ENCODE assay signal across 16 cellular contexts in the genomic region with DNA sequence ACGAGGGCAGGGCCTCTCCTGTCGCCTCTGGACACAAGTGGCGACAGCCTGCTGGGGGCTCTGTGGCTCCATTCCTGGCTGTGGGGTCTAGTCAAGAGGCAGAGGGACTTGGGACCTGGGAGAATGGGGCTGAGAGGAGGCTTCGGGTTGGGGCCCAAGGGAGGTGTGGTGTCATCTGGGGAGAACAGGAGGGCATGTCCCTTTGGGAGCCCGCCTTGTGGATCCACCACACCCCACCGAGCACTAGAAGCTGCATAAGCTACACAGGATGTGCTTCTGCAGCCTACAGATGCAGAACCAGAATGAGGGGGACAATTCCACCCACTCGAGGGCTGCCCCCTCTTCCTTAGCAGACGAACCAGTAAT. TPM values are rescaled to one million over a fixed set of nuclear protein-coding genes. Genes with fewer than 3 reads are reported as not detected.
DNase-seq lines count a peak whose midpoint lies in the region; ATAC-seq and TF ChIP-seq lines count a peak whose summit lies in the region.
"Had no signal": no experiment of that assay in that cellular context is flagged by ENCODE, and none has a peak within 500 bp of the region (broad histone marks: within the 10 kb centered on the region; RNA-seq: fewer than 3 reads in every experiment).

No MANE protein-coding gene starts in this region.

- peaks cover 11% of the 10 kb centered on the region for H3K36me3 Mint-ChIP-seq in chondrocyte (ENCODE audit: low read depth)
- peaks cover 5% of the 10 kb centered on the region for H3K36me3 Mint-ChIP-seq in osteocyte (ENCODE audit: unreplicated experiment)
- H3K36me3 Mint-ChIP-seq: activated CD4-positive, alpha-beta memory T cell treated with anti-CD3 and anti-CD28 coated beads for 36 hours had no signal

- H2AFZ ChIP-seq in PC-9, result no peak overlapping the region
- H2AFZ ChIP-seq: hepatocyte had no signal

- no peaks in the 10 kb centered on the region for H3K36me3 ChIP-seq in PC-9 (ENCODE audit: low read depth)
- H3K36me3 ChIP-seq in lower lobe of right lung, result peaks cover 54% of the 10 kb centered on the region

- H3K4me1 ChIP-seq in PC-9 (replicated peaks; ENCODE audit: insufficient read depth) (peaks cover 34% of the 10 kb centered on the region), lower lobe of right lung (peaks cover 30% of the 10 kb centered on the region)

- H3K27ac Mint-ChIP-seq in chondrocyte (ENCODE audit: unreplicated experiment) (peak overlapping the region; percentile 94), osteocyte (ENCODE audit: unreplicated experiment) (peak overlapping the region; percentile 92)

- no peaks in the 10 kb centered on the region for H4K20me1 ChIP-seq in PC-9 (ENCODE audit: insufficient read depth)

- CTCF ChIA-PET in AG04450 (lab: Charles Lee) (interaction anchor here (0.9 to 1.9 kb wide), 2 partner anchors 15 to 19 kb away, joined by 3 to 11 read pairs; no protein-coding TSS in a partner anchor), PC-9 (lab: Charles Lee) (no interaction called here)

- TF ChIP-seq CTCF in AG04450 (IDR thresholded peaks at IDR 0.05; ENCODE audit: low read depth, low read length), result no peak
- TF ChIP-seq CTCF in PC-9 (conservative IDR thresholded peaks at IDR 0.05), result no peak
- TF ChIP-seq CTCF in chondrocyte (IDR thresholded peaks at IDR 0.05), result no peak
- no peak for TF ChIP-seq CTCF in osteocyte (IDR thresholded peaks at IDR 0.05)
- no peak for TF ChIP-seq CTCF in lower lobe of right lung (IDR thresholded peaks at IDR 0.05)

- H3K4me3 Mint-ChIP-seq in chondrocyte (ENCODE audit: unreplicated experiment) (no peak overlapping the region), osteocyte (ENCODE audit: unreplicated experiment) (no peak overlapping the region)
- H3K4me3 Mint-ChIP-seq: activated CD4-positive, alpha-beta memory T cell treated with anti-CD3 and anti-CD28 coated beads for 36 hours had no signal

- H3K9me3 ChIP-seq in AG04450 (ENCODE audit: control insufficient read depth, insufficient read depth, low read length) (no peaks in the 10 kb centered on the region; the same call in 1 of the 2 replicates), PC-9 (ENCODE audit: insufficient read depth, low read depth) (no peaks in the 10 kb centered on the region), lower lobe of right lung (no peaks in the 10 kb centered on the region)

- DNase-seq in AG04450 (ENCODE audit: low read depth, low spot score) (no peak), PC-9 (peak in 1 of 2 experiments; percentile 30), chondrocyte (ENCODE audit: low spot score) (no peak), osteocyte (ENCODE audit: extremely low spot score, unreplicated experiment) (no peak), amniotic stem cell (lab: John Stamatoyannopoulos, UW) (no peak), ureter (ENCODE audit: low spot score) (no peak), lower lobe of right lung (no peak)
- DNase-seq in activated CD8-positive, alpha-beta memory T cell treated with anti-CD3 and anti-CD28 coated beads for 24 hours, result no peak
- DNase-seq: cortex of kidney; naive thymus-derived CD4-positive, alpha-beta T cell; NCI-H2081 treated with DMSO at 0.1 percent for 48 hours; NCI-H526 treated with DMSO at 0.1 percent for 48 hours; SHP77 treated with DMSO at 0.1 percent for 48 hours had no signal

- H3K27ac ChIP-seq in AG04450 (ENCODE audit: low read depth, low read length), result peak overlapping the region; percentile 78
- H3K27ac ChIP-seq in PC-9, result no peak overlapping the region
- H3K27ac ChIP-seq in lower lobe of right lung, result no peak overlapping the region

- no peaks in the 10 kb centered on the region for H3K9me2 ChIP-seq in PC-9 (ENCODE audit: insufficient read depth)

- POLR2A ChIA-PET in AG04450 (lab: Yijun Ruan, JAX) (interaction anchor here (0.8 to 1.4 kb wide), 2 partner anchors 106 to 356 kb away, joined by 3 read pairs; a partner anchor contains a TSS), PC-9 (lab: Charles Lee; ENCODE audit: unreplicated experiment) (no interaction called here)

- no TSS peak for BruUV-seq in PC-9 (replicated peaks; lab: Mats Ljungman, UMichigan)

- H3K4me2 ChIP-seq in PC-9, result peak overlapping the region; percentile 64
- H3K4me2 ChIP-seq: hepatocyte had no signal

- H3K27me3 ChIP-seq in AG04450 (ENCODE audit: control insufficient read depth, insufficient read depth, low read length), result no peaks in the 10 kb centered on the region
- no peaks in the 10 kb centered on the region for H3K27me3 ChIP-seq in PC-9 (ENCODE audit: insufficient read depth, low read depth)
- no peaks in the 10 kb centered on the region for H3K27me3 ChIP-seq in lower lobe of right lung (ENCODE audit: low read depth)

- H3K9me3 Mint-ChIP-seq in chondrocyte (ENCODE audit: low read depth), result no peaks in the 10 kb centered on the region
- no peaks in the 10 kb centered on the region for H3K9me3 Mint-ChIP-seq in osteocyte (ENCODE audit: unreplicated experiment)
- H3K9me3 Mint-ChIP-seq: activated CD4-positive, alpha-beta memory T cell treated with anti-CD3 and anti-CD28 coated beads for 36 hours; naive thymus-derived CD4-positive, alpha-beta T cell had no signal

- H3K27me3 Mint-ChIP-seq in chondrocyte (ENCODE audit: low read depth) (no peaks in the 10 kb centered on the region), osteocyte (ENCODE audit: unreplicated experiment) (no peaks in the 10 kb centered on the region)
- H3K27me3 Mint-ChIP-seq: activated CD4-positive, alpha-beta memory T cell treated with anti-CD3 and anti-CD28 coated beads for 36 hours; naive thymus-derived CD4-positive, alpha-beta T cell had no signal

- intact Hi-C loops in PC-9 (cut with micrococcal nuclease; ENCODE audit: unreplicated experiment) (no loop called here), lower lobe of right lung (cut with DNase I) (no loop called here)

- H3F3A ChIP-seq in PC-9 (ENCODE audit: insufficient read depth, low read depth), result peaks cover 28% of the 10 kb centered on the region

- H3K4me1 Mint-ChIP-seq in chondrocyte (ENCODE audit: low read depth), result peaks cover 34% of the 10 kb centered on the region
- H3K4me1 Mint-ChIP-seq in osteocyte (ENCODE audit: unreplicated experiment), result peaks cover 38% of the 10 kb centered on the region

- peaks cover 10% of the 10 kb centered on the region for H3K79me2 ChIP-seq in PC-9 (ENCODE audit: low read depth)

- no peak overlapping the region for H3K4me3 ChIP-seq in AG04450 (ENCODE audit: low read depth, low read length)
- H3K4me3 ChIP-seq in PC-9, result no peak overlapping the region
- no peak overlapping the region for H3K4me3 ChIP-seq in lower lobe of right lung
- H3K4me3 ChIP-seq: hepatocyte had no signal

- no peak for ATAC-seq in lower lobe of right lung
- ATAC-seq: naive thymus-derived CD4-positive, alpha-beta T cell had no signal

RNA-seq across cellular contexts. Expression of a gene that starts 3.9 kb away (rescaled TPM):
- polyA plus RNA-seq in AG04450 (2011; rRNA removed), result 40.8 and 50.2 TPM in 2 replicates
- 34.0 and 46.6 TPM in 2 replicates for polyA minus RNA-seq in AG04450 (2011; rRNA and poly(A)+ RNA removed)
- total RNA-seq in PC-9 (2021), result 79.3 and 107 TPM in 2 replicates
- total RNA-seq in chondrocyte, result 105 to 117 TPM (median 106 TPM) in 3 replicates
- total RNA-seq in osteocyte, result 109 and 120 TPM in 2 replicates
- total RNA-seq in ureter, result 57.8 TPM
- total RNA-seq in lower lobe of right lung, result 41.9 TPM

RNA-seq across cellular contexts. Expression of a gene that starts 5.6 kb away (rescaled TPM):
- polyA plus RNA-seq in AG04450 (2011; rRNA removed), result 5.1 and 6.3 TPM in 2 replicates
- 4.1 and 4.2 TPM in 2 replicates for polyA minus RNA-seq in AG04450 (2011; rRNA and poly(A)+ RNA removed)
- total RNA-seq in PC-9 (2021) (9.9 and 14.7 TPM in 2 replicates), chondrocyte (26.1 to 44.0 TPM (median 41.7 TPM) in 3 replicates), osteocyte (34.2 and 38.3 TPM in 2 replicates), ureter (12.7 TPM), lower lobe of right lung (29.7 TPM)

RNA-seq across cellular contexts. Expression of a gene that starts 12.6 kb away (rescaled TPM):
- polyA plus RNA-seq in AG04450 (2011; rRNA removed), result 1.5 and 1.8 TPM in 2 replicates
- 0.91 and 1.1 TPM in 2 replicates for polyA minus RNA-seq in AG04450 (2011; rRNA and poly(A)+ RNA removed)
- total RNA-seq in PC-9 (2021), result 46.9 and 50.3 TPM in 2 replicates
- total RNA-seq in chondrocyte, result 0.87 to 3.2 TPM (median 2.5 TPM) in 3 replicates
- 3.1 and 3.4 TPM in 2 replicates for total RNA-seq in osteocyte
- 1.6 TPM for total RNA-seq in ureter
- 0.86 TPM for total RNA-seq in lower lobe of right lung

RNA-seq across cellular contexts. Expression of a gene that starts 29.0 kb away (rescaled TPM):
- not detected in 2 replicates for polyA plus RNA-seq in AG04450 (2011; rRNA removed)
- polyA minus RNA-seq in AG04450 (2011; rRNA and poly(A)+ RNA removed), result not detected in 2 replicates
- total RNA-seq in PC-9 (2021), result 9.0 and 14.1 TPM in 2 replicates
- total RNA-seq in chondrocyte, result 0.15 TPM in 1 of 3 replicates, not detected in the others
- 0.46 TPM in 1 of 2 replicates, not detected in the other for total RNA-seq in osteocyte
- total RNA-seq in ureter, result 1.3 TPM
- 0.62 TPM for total RNA-seq in lower lobe of right lung
- total RNA-seq: activated CD4-positive, alpha-beta memory T cell treated with anti-CD3 and anti-CD28 coated beads for 36 hours; naive thymus-derived CD4-positive, alpha-beta T cell; pulmonary artery endothelial cell had no signal
- polyA plus RNA-seq: naive thymus-derived CD4-positive, alpha-beta T cell had no signal

RNA-seq across cellular contexts. Expression of a gene that starts 31.6 kb away (rescaled TPM):
- polyA plus RNA-seq in AG04450 (2011; rRNA removed), result 30.6 and 52.6 TPM in 2 replicates
- 19.2 and 32.2 TPM in 2 replicates for polyA minus RNA-seq in AG04450 (2011; rRNA and poly(A)+ RNA removed)
- total RNA-seq in PC-9 (2021), result 104 and 126 TPM in 2 replicates
- total RNA-seq in chondrocyte, result 54.0 to 85.0 TPM (median 82.2 TPM) in 3 replicates
- total RNA-seq in osteocyte, result 118 TPM in 2 replicates
- total RNA-seq in ureter, result 157 TPM
- 190 TPM for total RNA-seq in lower lobe of right lung

Comparison
In these comparisons a context has a peak if more than half of its experiments do, and no peak if none do; other contexts are left out.
1. RNA of a gene that starts 12.6 kb away (total RNA-seq): 46.9 to 50.3 TPM in PC-9; 3.1 to 3.4 TPM in osteocyte, 0.87 to 3.2 TPM in chondrocyte, 1.6 TPM in ureter (single experiment) and 0.86 TPM in lower lobe of right lung (single experiment); every median in the first group is over 10 times any median in the second.